8 cellular contexts compared by ENCODE assay signal in genomic region chr12:31682136-31682962, GRCh38. TPM values are rescaled to one million over a fixed set of nuclear protein-coding genes. Genes with fewer than 3 reads are reported as not detected.
A peak's percentile ranks its signal among the peaks of the same experiment; 100 is the strongest.
DNase-seq lines count a peak whose midpoint lies in the region; ATAC-seq and TF ChIP-seq lines count a peak whose summit lies in the region.

No MANE protein-coding gene starts in this region.

- no peaks in the 10 kb centered on the region for H3K4me1 ChIP-seq in breast epithelium

- H3K27me3 ChIP-seq in breast epithelium = no peaks in the 10 kb centered on the region

- ATAC-seq in GM18909 (IDR thresholded peaks at IDR 0.05; ENCODE audit: poor library complexity, unreplicated experiment) (peak; percentile 79), HG03196 (IDR thresholded peaks at IDR 0.05; ENCODE audit: unreplicated experiment) (peak; percentile 88), left colon (peak; percentile 95)

- DNase-seq in AG09319 (ENCODE audit: extremely low read depth, low read depth) = peak; percentile 28
- DNase-seq in NCI-H2196 treated with DMSO at 0.1 percent for 48 hours (lab: John Stamatoyannopoulos, UW; ENCODE audit: unreplicated experiment) = peak; percentile 7
- DNase-seq in breast epithelium (ENCODE audit: low spot score in 2 of 2) = peak in 1 of 2 donors; percentile 27
- DNase-seq in left colon = peak; percentile 52 to 54
- DNase-seq in stimulated activated CD8-positive, alpha-beta memory T cell treated with anti-CD3 and anti-CD28 coated beads, Interleukin-12 subunit alpha, Interleukin-12 subunit beta, amount 100 ng/mL, for 1 hour (ENCODE audit: low read depth) = peak; percentile 50

- no peak for TF ChIP-seq POLR2A in breast epithelium (IDR thresholded peaks at IDR 0.05)

- peak; percentile 56 for TF ChIP-seq CTCF in AG09319 (IDR thresholded peaks at IDR 0.05; ENCODE audit: low read depth, low read length)
- peak; percentile 95 for TF ChIP-seq CTCF in VCaP (conservative IDR thresholded peaks at IDR 0.05)
- TF ChIP-seq CTCF in breast epithelium (IDR thresholded peaks at IDR 0.05) = peak in 2 of 3 donors; percentile 49 to 50

- no peak overlapping the region for H3K27ac ChIP-seq in VCaP
- no peak overlapping the region for H3K27ac ChIP-seq in breast epithelium

- no peak overlapping the region for H3K4me3 ChIP-seq in breast epithelium

- H3K36me3 ChIP-seq in breast epithelium = no peaks in the 10 kb centered on the region

- H3K9me3 ChIP-seq in breast epithelium = peaks cover 9 to 18% of the 10 kb centered on the region in 2 donors

- intact Hi-C loops in breast epithelium (cut with DNase I; ENCODE audit: low total_unique reads) = no loop called here
- intact Hi-C loops in left colon (cut with DNase I, micrococcal nuclease) = no loop called here

RNA-seq across cellular contexts. Expression of gene ETFBKMT, which starts 22.9 kb away (rescaled TPM):
- total RNA-seq in breast epithelium (1 to 10 TPM; 3.0 to 4.9 (median 4.8) TPM), left colon (1 to 10 TPM; 2.9 to 5.2 TPM)

RNA-seq across cellular contexts. Expression of gene AMN1, which starts 46.5 kb away (rescaled TPM):
- total RNA-seq in breast epithelium (10 to 100 TPM; 10.9 to 23.7 (median 16.4) TPM), left colon (1 to 10 TPM; 3.0 to 6.8 TPM)
